ENCODE assay signal across 9 cellular contexts in genomic region chr6:52087498-52087999, GRCh38. TPM values are rescaled to one million over a fixed set of nuclear protein-coding genes. Genes with fewer than 3 reads are reported as not detected.
DNase-seq lines count a peak whose midpoint lies in the region; ATAC-seq, FAIRE-seq and TF ChIP-seq lines count a peak whose summit lies in the region.
"Had no signal": no experiment of that assay in that cellular context is flagged by ENCODE, and none has a peak within 500 bp of the region (broad histone marks: within the 10 kb centered on the region; RNA-seq: fewer than 3 reads in every experiment).

Gene PKHD1, minus strand, starts transcription at chr6:52087613. Its CDS starts 2,680 bp downstream, at chr6:52084933.

- H3K27me3 ChIP-seq in CD4-positive, alpha-beta memory T cell (ENCODE audit: insufficient read depth, low read length): no peaks in the 10 kb centered on the region

- no peaks in the 10 kb centered on the region for H3K4me1 ChIP-seq in CD4-positive, alpha-beta memory T cell (ENCODE audit: insufficient read depth, low read length)

- intact Hi-C loops in CD4-positive, alpha-beta memory T cell (cut with micrococcal nuclease): no loop called here

- ATAC-seq in GM19395 (IDR thresholded peaks at IDR 0.05; ENCODE audit: unreplicated experiment) (peak; percentile 50), T-helper 17 cell (no peak)
- no peak for ATAC-seq in naive thymus-derived CD8-positive, alpha-beta T cell

- no peak within 1 kb of the TSS for H3K27ac Mint-ChIP-seq in T-helper 17 cell
- peak within 1 kb of the TSS in 1 of 7 donors; percentile 37 for H3K27ac Mint-ChIP-seq in CD4-positive, alpha-beta memory T cell
- H3K27ac Mint-ChIP-seq in naive thymus-derived CD8-positive, alpha-beta T cell: peak within 1 kb of the TSS in 1 of 10 donors; percentile 30

- H3K4me3 ChIP-seq in AG04449 (ENCODE audit: low read depth, low read length): no peak within 1 kb of the TSS
- H3K4me3 ChIP-seq in CD4-positive, alpha-beta memory T cell (ENCODE audit: low read length in 2 of 2): no peak within 1 kb of the TSS

- POLR2A ChIA-PET in AG04449 (lab: Yijun Ruan, JAX): no interaction called here
- POLR2A ChIA-PET in CD4-positive, alpha-beta memory T cell (lab: Charles Lee; ENCODE audit: partially characterized antibody): no interaction called here
- POLR2A ChIA-PET in naive thymus-derived CD8-positive, alpha-beta T cell (lab: Charles Lee): no interaction called here

- in situ Hi-C loops in SK-MEL-5 (cut with HindIII; ENCODE audit: low pct_unique_long_range_greater_than_20kb, low sequenced_read_pairs): no loop called here

- DNase-seq in AG04449 (ENCODE audit: low read depth, low spot score) (no peak), SK-MEL-5 (ENCODE audit: low read depth, low spot score) (peak; percentile 39), T-helper 17 cell (no peak)
- DNase-seq in stimulated activated CD4-positive, alpha-beta T cell treated with anti-CD3 and anti-CD28 coated beads, Interleukin-1b, Interleukin-23, amount 100 ng/mL, for 48 hours: no peak
- DNase-seq in CD4-positive, alpha-beta memory T cell: no peak
- DNase-seq in naive thymus-derived CD8-positive, alpha-beta T cell: no peak
- DNase-seq: MV-4-11 had no signal

- H3K36me3 ChIP-seq in CD4-positive, alpha-beta memory T cell (ENCODE audit: insufficient read depth, low read length): no peaks in the 10 kb centered on the region

- H3K9me3 ChIP-seq in T-helper 17 cell (ENCODE audit: control insufficient read depth, low read length, poor library complexity, severe bottlenecking): no peaks in the 10 kb centered on the region
- no peaks in the 10 kb centered on the region for H3K9me3 ChIP-seq in CD4-positive, alpha-beta memory T cell (ENCODE audit: control insufficient read depth in 1 of 2, low read length in 2 of 2)

- peak; percentile 19 for TF ChIP-seq CTCF in AG04449 (IDR thresholded peaks at IDR 0.05; ENCODE audit: insufficient read depth, low read length, missing control alignments)

- peaks cover 0 to 2% (median 0%) of the 10 kb centered on the region in 8 donors for H3K9me3 Mint-ChIP-seq in CD4-positive, alpha-beta memory T cell
- no peaks in the 10 kb centered on the region for H3K9me3 Mint-ChIP-seq in naive thymus-derived CD8-positive, alpha-beta T cell

- no peak within 1 kb of the TSS for H3K4me3 Mint-ChIP-seq in T-helper 17 cell
- no peak within 1 kb of the TSS for H3K4me3 Mint-ChIP-seq in CD4-positive, alpha-beta memory T cell
- H3K4me3 Mint-ChIP-seq in naive thymus-derived CD8-positive, alpha-beta T cell: no peak within 1 kb of the TSS

- peaks cover 19% of the 10 kb centered on the region for H3K27me3 Mint-ChIP-seq in T-helper 17 cell
- H3K27me3 Mint-ChIP-seq in CD4-positive, alpha-beta memory T cell: peaks cover 5 to 9% of the 10 kb centered on the region in 2 donors
- peaks cover 4 to 9% (median 6%) of the 10 kb centered on the region in 5 donors for H3K27me3 Mint-ChIP-seq in naive thymus-derived CD8-positive, alpha-beta T cell

- peak; percentile 9 for FAIRE-seq in islet of Langerhans (lab: Jason Lieb, UNC)

- H3K27ac ChIP-seq in CD4-positive, alpha-beta memory T cell (ENCODE audit: low read depth, low read length): no peak within 1 kb of the TSS

- CTCF ChIA-PET in AG04449 (lab: Yijun Ruan, JAX): no interaction called here
- CTCF ChIA-PET in CD4-positive, alpha-beta memory T cell (lab: Charles Lee; ENCODE audit: partially characterized antibody): interaction anchor here (0.9 kb wide), 1 partner anchor 24 kb away, joined by 3 read pairs; no protein-coding TSS in a partner anchor

- no peaks in the 10 kb centered on the region for H3K36me3 Mint-ChIP-seq in T-helper 17 cell (ENCODE audit: low read depth)
- no peaks in the 10 kb centered on the region for H3K36me3 Mint-ChIP-seq in CD4-positive, alpha-beta memory T cell
- H3K36me3 Mint-ChIP-seq in naive thymus-derived CD8-positive, alpha-beta T cell: no peaks in the 10 kb centered on the region

- no peaks in the 10 kb centered on the region for H3K4me1 Mint-ChIP-seq in T-helper 17 cell
- no peaks in the 10 kb centered on the region for H3K4me1 Mint-ChIP-seq in CD4-positive, alpha-beta memory T cell
- H3K4me1 Mint-ChIP-seq in naive thymus-derived CD8-positive, alpha-beta T cell: peaks cover 0 to 2% (median 0%) of the 10 kb centered on the region in 4 donors

RNA-seq across cellular contexts. Expression of gene PKHD1, which starts in this region (rescaled TPM):
- total RNA-seq in SK-MEL-5 (2014; rRNA removed; shearing (Covaris generic)): 0.03 and 0.11 TPM in 2 replicates
- 0.02 and 0.13 TPM in 2 replicates for polyA plus RNA-seq in SK-MEL-5 (2015; cell fraction: cytosol; rRNA removed)
- 0.12 and 0.43 TPM in 2 replicates for polyA plus RNA-seq in SK-MEL-5 (2015; cell fraction: nucleus; rRNA removed)
- total RNA-seq in T-helper 17 cell: under 1 TPM in 1 of 2 donors, not detected in 1; 0.02 TPM
- total RNA-seq in CD4-positive, alpha-beta memory T cell: not detected
- not detected for polyA plus RNA-seq in CD4-positive, alpha-beta memory T cell
- not detected for total RNA-seq in naive thymus-derived CD8-positive, alpha-beta T cell
- not detected for polyA plus RNA-seq in naive thymus-derived CD8-positive, alpha-beta T cell

Comparison
In these comparisons a context has a peak if more than half of its experiments do, and no peak if none do; other contexts are left out.
1. Peak in DNase-seq in SK-MEL-5; RNA of the gene not detected or under 1 TPM.